ENCODE assay signal across 24 cellular contexts in genomic region chr18:22695674-22696073, GRCh38.
"Had no signal": no experiment of that assay in that cellular context is flagged by ENCODE, and none has a peak within 500 bp of the region (broad histone marks: within the 10 kb centered on the region; RNA-seq: fewer than 3 reads in every experiment).

No MANE protein-coding gene starts in this region.

- H3K27ac ChIP-seq: coronary artery, esophagus squamous epithelium, gastroesophageal sphincter, heart left ventricle, right lobe of liver, skin epidermis, stomach, suprapubic skin, tibial nerve had no signal

- H3K4me3 ChIP-seq: coronary artery, esophagus squamous epithelium, gastroesophageal sphincter, mucosa of descending colon, right lobe of liver, skin epidermis, stomach, suprapubic skin, tibial nerve had no signal

- H3K9me3 ChIP-seq: esophagus squamous epithelium, gastroesophageal sphincter, heart left ventricle, mucosa of descending colon, right lobe of liver, stomach, suprapubic skin, tibial nerve had no signal

- H3K27me3 ChIP-seq: esophagus squamous epithelium, gastroesophageal sphincter, heart left ventricle, right lobe of liver, stomach, suprapubic skin, tibial nerve had no signal

- DNase-seq: activated CD4-positive, alpha-beta memory T cell treated with anti-CD3 and anti-CD28 coated beads, Interleukin-2, amount 10 ng/mL, durations not matched to agents 7 days and 5 days; activated CD4-positive, alpha-beta T cell treated with anti-CD3 and anti-CD28 coated beads for 48 hours; activated CD8-positive, alpha-beta memory T cell treated with anti-CD3 and anti-CD28 coated beads, Interleukin-2, amount 10 ng/mL, durations not matched to agents 7 days and 5 days; activated gamma-delta T cell; activated naive CD4-positive, alpha-beta T cell treated with anti-CD3 and anti-CD28 coated beads, Interleukin-2, amount 50 U/mL, for 16 hours; activated naive CD8-positive, alpha-beta T cell treated with anti-CD3 and anti-CD28 coated beads, Interleukin-2, amount 50 U/mL, for 24 hours; activated T-cell treated with anti-CD3 and anti-CD28 coated beads for 4 hours; cerebellar nuclear complex; esophagus squamous epithelium; left colon; mucosa of descending colon; nucleus accumbens; posterior cingulate gyrus; right lobe of liver; stimulated activated CD4-positive, alpha-beta T cell treated with anti-CD3 and anti-CD28 coated beads, Interleukin-2, amount 100 ng/mL, for 24 hours; stomach; T-helper 17 cell had no signal

- ATAC-seq: activated CD8-positive, alpha-beta memory T cell treated with anti-CD3 and anti-CD28 coated beads, Interleukin-2, amount 10 ng/mL, durations not matched to agents 7 days and 5 days; left colon; stimulated activated effector memory CD8-positive, alpha-beta T cell treated with anti-CD3 and anti-CD28 coated beads, Interleukin-12 subunit alpha, Interleukin-12 subunit beta, amount 100 ng/mL, for 72 hours; T-helper 17 cell had no signal

- H3K4me1 ChIP-seq: gastroesophageal sphincter, heart left ventricle, right lobe of liver, suprapubic skin, tibial nerve had no signal

- H3K36me3 ChIP-seq: esophagus squamous epithelium, gastroesophageal sphincter, heart left ventricle, right lobe of liver, stomach, suprapubic skin, tibial nerve had no signal
